ENCODE assay signal across 8 cellular contexts in genomic region chr9:37903831-37904646, GRCh38. TPM values are rescaled to one million over a fixed set of nuclear protein-coding genes. Genes with fewer than 3 reads are reported as not detected.
A peak's percentile ranks its signal among the peaks of the same experiment; 100 is the strongest.
DNase-seq lines count a peak whose midpoint lies in the region; ATAC-seq and TF ChIP-seq lines count a peak whose summit lies in the region.

TSS of gene SLC25A51 (minus strand) at chr9:37904127. CDS start at chr9:37888550, 15,577 bp downstream.

- TF ChIP-seq CTCF in GM10266 (IDR thresholded peaks at IDR 0.05; ENCODE audit: control insufficient read depth, insufficient read depth, low read depth, missing control alignments): peak; percentile 94
- TF ChIP-seq CTCF in NB4 (IDR thresholded peaks at IDR 0.05; ENCODE audit: low read depth, low read length): peak; percentile 67
- peak; percentile 95 for TF ChIP-seq CTCF in osteoblast (IDR thresholded peaks at IDR 0.05; ENCODE audit: extremely low read depth, low read depth, low read length)
- peak; percentile 86 for TF ChIP-seq CTCF in thoracic aorta (IDR thresholded peaks at IDR 0.05)

- H3K4me1 ChIP-seq in osteoblast (ENCODE audit: insufficient read depth, low read length): peaks cover 30% of the 10 kb centered on the region
- H3K4me1 ChIP-seq in thoracic aorta (ENCODE audit: control insufficient read depth in 1 of 2, low read depth in 2 of 2): peaks cover 14 to 26% of the 10 kb centered on the region in 2 donors

- H2AFZ ChIP-seq in osteoblast (ENCODE audit: low read length): peak within 1 kb of the TSS; percentile 95

- ATAC-seq in HG02571 (IDR thresholded peaks at IDR 0.05; ENCODE audit: unreplicated experiment) (peak; percentile 84), thoracic aorta (ENCODE audit: insufficient number of reproducible peaks, low FRiP score, low read depth) (peak; percentile 71)

- peaks cover 3% of the 10 kb centered on the region for H4K20me1 ChIP-seq in osteoblast (ENCODE audit: insufficient read depth, low read length)

- H3K27me3 ChIP-seq in osteoblast (ENCODE audit: insufficient read depth, low read length): no peaks in the 10 kb centered on the region
- no peaks in the 10 kb centered on the region for H3K27me3 ChIP-seq in thoracic aorta (replicated peaks; ENCODE audit: insufficient read depth)

- peak within 1 kb of the TSS; percentile 78 for H3K9ac ChIP-seq in SK-N-MC (ENCODE audit: insufficient read length)

- H3K27ac ChIP-seq in SK-N-MC (no peak within 1 kb of the TSS), osteoblast (ENCODE audit: low read depth, low read length) (peak within 1 kb of the TSS; percentile 49), thoracic aorta (peak within 1 kb of the TSS; percentile 73 to 75)

- peaks cover 42% of the 10 kb centered on the region for H3K79me2 ChIP-seq in osteoblast (ENCODE audit: insufficient read depth, low read length)

- H3K4me3 ChIP-seq in NB4 (ENCODE audit: low read depth, low read length) (peak within 1 kb of the TSS; percentile 83), SK-N-MC (peak within 1 kb of the TSS; percentile 99), osteoblast (ENCODE audit: insufficient read depth, low read length) (peak within 1 kb of the TSS; percentile 87), thoracic aorta (peak within 1 kb of the TSS; percentile 98)

- peaks cover 4% of the 10 kb centered on the region for H3K36me3 ChIP-seq in SK-N-MC (ENCODE audit: insufficient read depth, low read length)
- no peaks in the 10 kb centered on the region for H3K36me3 ChIP-seq in osteoblast (ENCODE audit: insufficient read depth, low read length)
- peaks cover 4% of the 10 kb centered on the region for H3K36me3 ChIP-seq in thoracic aorta

- DNase-seq in GM10266 (ENCODE audit: extremely low spot score) (peak; percentile 97), NB4 (ENCODE audit: low read depth) (peak; percentile 85), SK-N-MC (ENCODE audit: low read depth, low spot score) (peak; percentile 50), glomerular endothelial cell (ENCODE audit: extremely low read depth, low read depth, low spot score) (peak; percentile 51), osteoblast (ENCODE audit: insufficient read length, low spot score, missing footprints) (peak; percentile 98), thoracic aorta (ENCODE audit: low spot score) (peak; percentile 70)
- peak; percentile 95 for DNase-seq in activated naive CD4-positive, alpha-beta T cell treated with anti-CD3 and anti-CD28 coated beads, Interleukin-2, amount 50 U/mL, for 16 hours

- H3K9me3 ChIP-seq in SK-N-MC (ENCODE audit: low read depth, low read length) (no peaks in the 10 kb centered on the region), osteoblast (ENCODE audit: low read depth, low read length) (no peaks in the 10 kb centered on the region), thoracic aorta (no peaks in the 10 kb centered on the region)

- H3K4me2 ChIP-seq in osteoblast (ENCODE audit: insufficient read depth, low read length): peak within 1 kb of the TSS; percentile 90

- TF ChIP-seq POLR2A in NB4 (IDR thresholded peaks at IDR 0.05; ENCODE audit: extremely low read depth, insufficient read length): peak; percentile 50

RNA-seq across cellular contexts. Expression of gene SLC25A51, which starts in this region (rescaled TPM):
- 35.4 and 47.2 TPM in 2 replicates for total RNA-seq in glomerular endothelial cell
- total RNA-seq in osteoblast: 114 and 119 TPM in 2 replicates
- 10 to 100 TPM; 29.9 to 39.1 TPM for total RNA-seq in thoracic aorta
